Comparison of ENCODE assay signal across 1 cellular context in the genomic region with DNA sequence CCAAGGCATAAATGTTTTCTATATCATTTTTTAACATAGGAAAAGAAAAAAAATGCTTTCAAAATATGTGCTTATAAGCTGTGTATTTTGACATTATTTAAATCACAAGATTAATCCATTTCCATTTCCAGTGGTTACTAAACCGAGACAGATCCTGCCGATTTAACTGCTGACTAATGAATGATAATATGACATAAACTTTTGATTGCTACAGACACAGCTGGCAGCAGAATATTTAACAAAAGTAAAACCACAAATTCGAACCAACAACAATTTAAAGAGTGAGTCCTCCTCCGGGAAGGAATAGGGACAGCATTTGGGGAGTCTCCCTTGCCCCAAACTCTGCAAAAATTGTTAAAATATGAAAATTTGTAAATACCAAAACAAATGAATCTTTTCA.
TF ChIP-seq lines count a peak whose summit lies in the region.

No MANE protein-coding gene starts in this region.

TF ChIP-seq in H1, 55 proteins besides CTCF, POLR2A, EP300 and RAD21 (continued from another document):
- TF ChIP-seq CHD2 (IDR thresholded peaks at IDR 0.05; ENCODE audit: low read length) (no peak), HDAC2 (IDR thresholded peaks at IDR 0.05; ENCODE audit: borderline replicate concordance in 1 of 2, low read depth in 2 of 2, low read length in 2 of 2) (no peak), SIN3A (conservative IDR thresholded peaks at IDR 0.05 in 1 of 2, IDR thresholded peaks at IDR 0.05 in 1 of 2; ENCODE audit: low read depth in 1 of 2, low read length in 2 of 2) (no peak), JUND (IDR thresholded peaks at IDR 0.05; ENCODE audit: low read length) (no peak), CBX5 (IDR thresholded peaks at IDR 0.05; ENCODE audit: low read depth, low read length) (no peak), NANOG (IDR thresholded peaks at IDR 0.05; ENCODE audit: insufficient read depth, low read depth, low read length, poor library complexity, severe bottlenecking) (no peak), ASH2L (IDR thresholded peaks at IDR 0.05; ENCODE audit: low read length) (no peak), BCL11A (IDR thresholded peaks at IDR 0.05; ENCODE audit: low read depth in 2 of 2, low read length in 2 of 2) (no peak), GTF2F1 (IDR thresholded peaks at IDR 0.05; ENCODE audit: borderline replicate concordance, low read depth, low read length) (no peak), KDM5A (IDR thresholded peaks at IDR 0.05; ENCODE audit: low read length) (no peak), SIRT6 (IDR thresholded peaks at IDR 0.05; ENCODE audit: low read length) (no peak)
- TF ChIP-seq, protein P1, sequence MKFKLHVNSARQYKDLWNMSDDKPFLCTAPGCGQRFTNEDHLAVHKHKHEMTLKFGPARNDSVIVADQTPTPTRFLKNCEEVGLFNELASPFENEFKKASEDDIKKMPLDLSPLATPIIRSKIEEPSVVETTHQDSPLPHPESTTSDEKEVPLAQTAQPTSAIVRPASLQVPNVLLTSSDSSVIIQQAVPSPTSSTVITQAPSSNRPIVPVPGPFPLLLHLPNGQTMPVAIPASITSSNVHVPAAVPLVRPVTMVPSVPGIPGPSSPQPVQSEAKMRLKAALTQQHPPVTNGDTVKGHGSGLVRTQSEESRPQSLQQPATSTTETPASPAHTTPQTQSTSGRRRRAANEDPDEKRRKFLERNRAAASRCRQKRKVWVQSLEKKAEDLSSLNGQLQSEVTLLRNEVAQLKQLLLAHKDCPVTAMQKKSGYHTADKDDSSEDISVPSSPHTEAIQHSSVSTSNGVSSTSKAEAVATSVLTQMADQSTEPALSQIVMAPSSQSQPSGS (IDR thresholded peaks at IDR 0.05; ENCODE audit: low read length) = no peak
- TF ChIP-seq, protein P2, sequence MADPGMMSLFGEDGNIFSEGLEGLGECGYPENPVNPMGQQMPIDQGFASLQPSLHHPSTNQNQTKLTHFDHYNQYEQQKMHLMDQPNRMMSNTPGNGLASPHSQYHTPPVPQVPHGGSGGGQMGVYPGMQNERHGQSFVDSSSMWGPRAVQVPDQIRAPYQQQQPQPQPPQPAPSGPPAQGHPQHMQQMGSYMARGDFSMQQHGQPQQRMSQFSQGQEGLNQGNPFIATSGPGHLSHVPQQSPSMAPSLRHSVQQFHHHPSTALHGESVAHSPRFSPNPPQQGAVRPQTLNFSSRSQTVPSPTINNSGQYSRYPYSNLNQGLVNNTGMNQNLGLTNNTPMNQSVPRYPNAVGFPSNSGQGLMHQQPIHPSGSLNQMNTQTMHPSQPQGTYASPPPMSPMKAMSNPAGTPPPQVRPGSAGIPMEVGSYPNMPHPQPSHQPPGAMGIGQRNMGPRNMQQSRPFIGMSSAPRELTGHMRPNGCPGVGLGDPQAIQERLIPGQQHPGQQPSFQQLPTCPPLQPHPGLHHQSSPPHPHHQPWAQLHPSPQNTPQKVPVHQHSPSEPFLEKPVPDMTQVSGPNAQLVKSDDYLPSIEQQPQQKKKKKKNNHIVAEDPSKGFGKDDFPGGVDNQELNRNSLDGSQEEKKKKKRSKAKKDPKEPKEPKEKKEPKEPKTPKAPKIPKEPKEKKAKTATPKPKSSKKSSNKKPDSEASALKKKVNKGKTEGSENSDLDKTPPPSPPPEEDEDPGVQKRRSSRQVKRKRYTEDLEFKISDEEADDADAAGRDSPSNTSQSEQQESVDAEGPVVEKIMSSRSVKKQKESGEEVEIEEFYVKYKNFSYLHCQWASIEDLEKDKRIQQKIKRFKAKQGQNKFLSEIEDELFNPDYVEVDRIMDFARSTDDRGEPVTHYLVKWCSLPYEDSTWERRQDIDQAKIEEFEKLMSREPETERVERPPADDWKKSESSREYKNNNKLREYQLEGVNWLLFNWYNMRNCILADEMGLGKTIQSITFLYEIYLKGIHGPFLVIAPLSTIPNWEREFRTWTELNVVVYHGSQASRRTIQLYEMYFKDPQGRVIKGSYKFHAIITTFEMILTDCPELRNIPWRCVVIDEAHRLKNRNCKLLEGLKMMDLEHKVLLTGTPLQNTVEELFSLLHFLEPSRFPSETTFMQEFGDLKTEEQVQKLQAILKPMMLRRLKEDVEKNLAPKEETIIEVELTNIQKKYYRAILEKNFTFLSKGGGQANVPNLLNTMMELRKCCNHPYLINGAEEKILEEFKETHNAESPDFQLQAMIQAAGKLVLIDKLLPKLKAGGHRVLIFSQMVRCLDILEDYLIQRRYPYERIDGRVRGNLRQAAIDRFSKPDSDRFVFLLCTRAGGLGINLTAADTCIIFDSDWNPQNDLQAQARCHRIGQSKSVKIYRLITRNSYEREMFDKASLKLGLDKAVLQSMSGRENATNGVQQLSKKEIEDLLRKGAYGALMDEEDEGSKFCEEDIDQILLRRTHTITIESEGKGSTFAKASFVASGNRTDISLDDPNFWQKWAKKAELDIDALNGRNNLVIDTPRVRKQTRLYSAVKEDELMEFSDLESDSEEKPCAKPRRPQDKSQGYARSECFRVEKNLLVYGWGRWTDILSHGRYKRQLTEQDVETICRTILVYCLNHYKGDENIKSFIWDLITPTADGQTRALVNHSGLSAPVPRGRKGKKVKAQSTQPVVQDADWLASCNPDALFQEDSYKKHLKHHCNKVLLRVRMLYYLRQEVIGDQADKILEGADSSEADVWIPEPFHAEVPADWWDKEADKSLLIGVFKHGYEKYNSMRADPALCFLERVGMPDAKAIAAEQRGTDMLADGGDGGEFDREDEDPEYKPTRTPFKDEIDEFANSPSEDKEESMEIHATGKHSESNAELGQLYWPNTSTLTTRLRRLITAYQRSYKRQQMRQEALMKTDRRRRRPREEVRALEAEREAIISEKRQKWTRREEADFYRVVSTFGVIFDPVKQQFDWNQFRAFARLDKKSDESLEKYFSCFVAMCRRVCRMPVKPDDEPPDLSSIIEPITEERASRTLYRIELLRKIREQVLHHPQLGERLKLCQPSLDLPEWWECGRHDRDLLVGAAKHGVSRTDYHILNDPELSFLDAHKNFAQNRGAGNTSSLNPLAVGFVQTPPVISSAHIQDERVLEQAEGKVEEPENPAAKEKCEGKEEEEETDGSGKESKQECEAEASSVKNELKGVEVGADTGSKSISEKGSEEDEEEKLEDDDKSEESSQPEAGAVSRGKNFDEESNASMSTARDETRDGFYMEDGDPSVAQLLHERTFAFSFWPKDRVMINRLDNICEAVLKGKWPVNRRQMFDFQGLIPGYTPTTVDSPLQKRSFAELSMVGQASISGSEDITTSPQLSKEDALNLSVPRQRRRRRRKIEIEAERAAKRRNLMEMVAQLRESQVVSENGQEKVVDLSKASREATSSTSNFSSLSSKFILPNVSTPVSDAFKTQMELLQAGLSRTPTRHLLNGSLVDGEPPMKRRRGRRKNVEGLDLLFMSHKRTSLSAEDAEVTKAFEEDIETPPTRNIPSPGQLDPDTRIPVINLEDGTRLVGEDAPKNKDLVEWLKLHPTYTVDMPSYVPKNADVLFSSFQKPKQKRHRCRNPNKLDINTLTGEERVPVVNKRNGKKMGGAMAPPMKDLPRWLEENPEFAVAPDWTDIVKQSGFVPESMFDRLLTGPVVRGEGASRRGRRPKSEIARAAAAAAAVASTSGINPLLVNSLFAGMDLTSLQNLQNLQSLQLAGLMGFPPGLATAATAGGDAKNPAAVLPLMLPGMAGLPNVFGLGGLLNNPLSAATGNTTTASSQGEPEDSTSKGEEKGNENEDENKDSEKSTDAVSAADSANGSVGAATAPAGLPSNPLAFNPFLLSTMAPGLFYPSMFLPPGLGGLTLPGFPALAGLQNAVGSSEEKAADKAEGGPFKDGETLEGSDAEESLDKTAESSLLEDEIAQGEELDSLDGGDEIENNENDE (IDR thresholded peaks at IDR 0.05; ENCODE audit: insufficient replicate concordance, low read length) = no peak
